8 cellular contexts compared by ENCODE assay signal in the genomic region with DNA sequence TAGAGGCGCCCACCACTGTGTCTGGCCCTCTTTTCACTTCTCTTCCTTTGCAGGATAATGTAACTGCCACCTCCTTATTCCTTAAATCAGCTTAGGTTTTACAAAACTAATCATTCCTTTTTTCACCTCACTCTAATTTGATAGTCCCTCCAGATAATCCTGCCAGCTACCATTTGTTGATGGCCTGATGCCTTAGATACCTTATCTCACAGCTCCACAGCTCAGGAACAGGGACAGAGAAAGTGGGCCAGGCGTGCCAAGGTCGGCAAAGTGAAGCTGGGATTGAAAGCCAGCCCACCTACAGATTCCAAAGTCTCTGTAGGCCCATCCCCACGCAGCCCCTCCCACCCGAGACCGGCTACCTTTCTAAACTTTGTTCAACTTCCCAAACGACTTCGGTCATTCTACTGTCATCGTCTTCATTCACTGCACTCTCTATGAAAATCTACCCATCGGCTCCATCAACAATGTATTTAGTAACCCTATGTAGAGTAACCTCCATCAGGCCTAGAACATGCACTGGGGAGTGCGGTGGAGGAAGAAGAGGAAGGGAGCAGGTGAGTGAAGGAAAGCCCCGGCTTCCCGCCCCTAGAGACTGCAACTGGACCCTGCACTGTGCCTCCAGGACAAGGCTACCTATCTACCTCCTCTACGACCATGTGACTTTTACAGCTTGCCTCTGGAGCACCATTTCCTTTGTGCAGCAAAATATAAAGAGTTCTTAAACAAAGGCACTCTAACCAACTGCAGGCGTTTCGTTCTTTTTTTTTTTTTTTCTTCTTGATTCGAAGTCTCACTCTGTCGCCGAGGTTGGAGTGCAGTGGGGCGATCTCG. TPM values are rescaled to one million over a fixed set of nuclear protein-coding genes. Genes with fewer than 3 reads are reported as not detected.
A peak's percentile ranks its signal among the peaks of the same experiment; 100 is the strongest.
DNase-seq lines count a peak whose midpoint lies in the region; ATAC-seq and TF ChIP-seq lines count a peak whose summit lies in the region.

No MANE protein-coding gene starts in this region.

- peaks cover 7 to 22% (median 14%) of the 10 kb centered on the region in 11 experiments; a peak in 20 of 22 replicates for H3K36me3 ChIP-seq in BLaER1 treated with 17β-estradiol and CSF1 and Interleukin-3, amounts not matched to agents 10 nM and 100 nM
- peaks cover 0 to 7% (median 4%) of the 10 kb centered on the region in 5 donors for H3K36me3 ChIP-seq in subcutaneous abdominal adipose tissue (ENCODE audit: control insufficient read depth in 5 of 5, insufficient read depth in 5 of 5, low read length in 5 of 5)

- peak overlapping the region; percentile 77 to 88 (median 85) for H3K9ac ChIP-seq in BLaER1 treated with 17β-estradiol and CSF1 and Interleukin-3, amounts not matched to agents 10 nM and 100 nM
- H3K9ac ChIP-seq in subcutaneous abdominal adipose tissue (ENCODE audit: low read length in 5 of 5): peak overlapping the region; percentile 44 to 81 (median 68)

- no peaks in the 10 kb centered on the region for H3K9me3 Mint-ChIP-seq in HFFc6
- H3K9me3 Mint-ChIP-seq in activated T-helper 17 cell treated with anti-CD3 and anti-CD28 coated beads, Interleukin-2, amount 50 U/mL, for 72 hours: no peaks in the 10 kb centered on the region

- H3K4me1 ChIP-seq in BLaER1 treated with 17β-estradiol and CSF1 and Interleukin-3, amounts not matched to agents 10 nM and 100 nM: peaks cover 18 to 25% (median 23%) of the 10 kb centered on the region in 10 experiments
- H3K4me1 ChIP-seq in subcutaneous abdominal adipose tissue (ENCODE audit: control insufficient read depth in 5 of 5, insufficient read depth in 5 of 5, low read length in 5 of 5): peaks cover 0 to 26% (median 21%) of the 10 kb centered on the region in 5 donors

- H3K4me3 ChIP-seq in BLaER1 treated with 17β-estradiol and CSF1 and Interleukin-3, amounts not matched to agents 10 nM and 100 nM: peak overlapping the region; percentile 72 to 92 (median 78)
- H3K4me3 ChIP-seq in subcutaneous abdominal adipose tissue (ENCODE audit: low read depth in 1 of 5, low read length in 5 of 5): peak overlapping the region; percentile 71 to 93 (median 88)

- H4K20me1 ChIP-seq in BLaER1 treated with 17β-estradiol and CSF1 and Interleukin-3, amounts not matched to agents 10 nM and 100 nM: peaks cover 0 to 6% (median 0%) of the 10 kb centered on the region in 11 experiments; a peak in 2 of 22 replicates

- H3K9me3 ChIP-seq in BLaER1 treated with 17β-estradiol and CSF1 and Interleukin-3, amounts not matched to agents 10 nM and 100 nM (replicated peaks in 1 of 11): no peaks in the 10 kb centered on the region
- no peaks in the 10 kb centered on the region for H3K9me3 ChIP-seq in subcutaneous abdominal adipose tissue (ENCODE audit: control insufficient read depth in 5 of 5, low read length in 5 of 5)

- no peak for DNase-seq in HFFc6
- peak; percentile 4 for DNase-seq in iris pigment epithelial cell (ENCODE audit: low read depth)
- no peak for DNase-seq in stimulated activated CD4-positive, alpha-beta T cell treated with anti-CD3 and anti-CD28 coated beads, Interleukin-15, amount 100 ng/mL, for 24 hours
- DNase-seq in SK-N-DZ (ENCODE audit: low spot score): no peak
- no peak for DNase-seq in activated CD4-positive, CD25-positive, alpha-beta regulatory T cell (lab: John Stamatoyannopoulos, UW)

- H3K27me3 Mint-ChIP-seq in HFFc6 (ENCODE audit: insufficient read depth): peaks cover 4% of the 10 kb centered on the region
- no peaks in the 10 kb centered on the region for H3K27me3 Mint-ChIP-seq in activated T-helper 17 cell treated with anti-CD3 and anti-CD28 coated beads, Interleukin-2, amount 50 U/mL, for 72 hours

- peaks cover 13% of the 10 kb centered on the region for H3K36me3 Mint-ChIP-seq in HFFc6 (ENCODE audit: low read depth)
- H3K36me3 Mint-ChIP-seq in activated T-helper 17 cell treated with anti-CD3 and anti-CD28 coated beads, Interleukin-2, amount 50 U/mL, for 72 hours (ENCODE audit: low read depth): peaks cover 30% of the 10 kb centered on the region

- no peak for TF ChIP-seq CTCF in HFFc6 (IDR thresholded peaks at IDR 0.05)

- ATAC-seq in activated T-helper 17 cell treated with anti-CD3 and anti-CD28 coated beads, Interleukin-2, amount 50 U/mL, for 72 hours (replicated peaks): no peak

- H3K4me2 ChIP-seq in BLaER1 treated with 17β-estradiol and CSF1 and Interleukin-3, amounts not matched to agents 10 nM and 100 nM: peak overlapping the region; percentile 74 to 95 (median 89)

- peak overlapping the region; percentile 90 for H3K27ac Mint-ChIP-seq in HFFc6
- H3K27ac Mint-ChIP-seq in activated T-helper 17 cell treated with anti-CD3 and anti-CD28 coated beads, Interleukin-2, amount 50 U/mL, for 72 hours: peak overlapping the region; percentile 92

- H3K4me3 Mint-ChIP-seq in HFFc6: peak overlapping the region; percentile 93
- peak overlapping the region; percentile 92 for H3K4me3 Mint-ChIP-seq in activated T-helper 17 cell treated with anti-CD3 and anti-CD28 coated beads, Interleukin-2, amount 50 U/mL, for 72 hours

- peak overlapping the region; percentile 48 to 86 (median 80); a peak in 21 of 22 replicates for H3K27ac ChIP-seq in BLaER1 treated with 17β-estradiol and CSF1 and Interleukin-3, amounts not matched to agents 10 nM and 100 nM
- peak overlapping the region; percentile 73 for H3K27ac ChIP-seq in subcutaneous abdominal adipose tissue (ENCODE audit: low read depth, low read length)

- H3K4me1 Mint-ChIP-seq in HFFc6 (ENCODE audit: low read depth): peaks cover 31% of the 10 kb centered on the region
- H3K4me1 Mint-ChIP-seq in activated T-helper 17 cell treated with anti-CD3 and anti-CD28 coated beads, Interleukin-2, amount 50 U/mL, for 72 hours: peaks cover 25% of the 10 kb centered on the region

- no peaks in the 10 kb centered on the region for H3K27me3 ChIP-seq in BLaER1 treated with 17β-estradiol and CSF1 and Interleukin-3, amounts not matched to agents 10 nM and 100 nM
- no peaks in the 10 kb centered on the region for H3K27me3 ChIP-seq in subcutaneous abdominal adipose tissue (ENCODE audit: control insufficient read depth in 5 of 5, insufficient read depth in 4 of 5, low read length in 5 of 5)

RNA-seq across cellular contexts. Expression of a gene that starts 1.5 kb away (rescaled TPM):
- total RNA-seq in HFFc6 (2021; fragmentation: NEBNext Ultra II Directional; extraction: Animal tissue kit (Norgen Biotek cat#: 25700)): 10 to 100 TPM; 14.2 to 19.9 (median 16.3) TPM
- total RNA-seq in activated T-helper 17 cell treated with anti-CD3 and anti-CD28 coated beads, Interleukin-2, amount 50 U/mL, for 72 hours: 10 to 100 TPM; 21.6 to 30.0 TPM
- polyA plus RNA-seq in SK-N-DZ (2014; cell fraction: cytosol; rRNA removed): 17.3 and 21.7 TPM in 2 replicates
- 9.8 and 11.3 TPM in 2 replicates for polyA plus RNA-seq in SK-N-DZ (2014; cell fraction: nucleus; rRNA removed)

RNA-seq across cellular contexts. Expression of a gene that starts 28.1 kb away (rescaled TPM):
- total RNA-seq in HFFc6 (2021; fragmentation: NEBNext Ultra II Directional; extraction: Animal tissue kit (Norgen Biotek cat#: 25700)): 10 to 100 TPM; 33.1 to 40.7 (median 38.1) TPM
- 10 to 100 TPM; 17.8 to 27.5 TPM for total RNA-seq in activated T-helper 17 cell treated with anti-CD3 and anti-CD28 coated beads, Interleukin-2, amount 50 U/mL, for 72 hours
- 6.0 and 11.2 TPM in 2 replicates for polyA plus RNA-seq in SK-N-DZ (2014; cell fraction: cytosol; rRNA removed)
- polyA plus RNA-seq in SK-N-DZ (2014; cell fraction: nucleus; rRNA removed): 4.2 and 16.3 TPM in 2 replicates
